Comparison of ENCODE assay signal across 11 cellular contexts in the genomic region with DNA sequence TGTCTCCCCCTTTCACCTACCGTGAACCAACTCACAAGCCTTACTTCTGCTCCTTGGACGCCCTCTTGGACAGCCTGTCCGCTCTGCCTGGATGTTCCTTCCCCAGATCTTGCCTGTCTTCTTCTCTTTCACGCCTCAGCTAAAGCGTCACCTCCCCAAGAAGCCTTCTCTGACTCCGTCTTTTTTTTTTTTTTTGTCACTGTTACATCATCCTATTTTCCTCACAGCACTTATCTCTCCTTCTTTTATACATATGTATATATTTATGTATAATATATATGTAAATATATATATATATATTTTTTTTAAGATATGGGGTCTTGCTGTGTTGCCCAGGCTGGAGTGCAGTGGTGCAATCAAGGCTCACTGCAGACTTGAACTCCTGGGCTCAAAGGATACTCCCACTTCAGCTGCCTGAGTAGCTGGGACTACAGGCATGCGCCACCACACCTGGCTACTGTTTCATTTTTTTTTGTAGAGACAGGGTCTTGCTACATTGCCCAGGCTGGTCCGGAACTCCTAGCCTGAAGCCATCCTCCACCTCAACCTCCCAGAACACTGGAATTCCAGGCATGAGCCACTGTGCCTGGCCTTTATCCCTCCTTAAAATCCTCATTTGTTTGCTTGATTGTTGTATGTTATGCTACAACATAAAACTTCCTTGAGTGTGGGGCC. TPM values are rescaled to one million over a fixed set of nuclear protein-coding genes. Genes with fewer than 3 reads are reported as not detected.
A peak's percentile ranks its signal among the peaks of the same experiment; 100 is the strongest.
DNase-seq lines count a peak whose midpoint lies in the region; ATAC-seq and TF ChIP-seq lines count a peak whose summit lies in the region.
"Had no signal": no experiment of that assay in that cellular context is flagged by ENCODE, and none has a peak within 500 bp of the region (broad histone marks: within the 10 kb centered on the region; RNA-seq: fewer than 3 reads in every experiment).

No MANE protein-coding gene starts in this region.

- intact Hi-C loops in activated naive CD4-positive, alpha-beta T cell treated with anti-CD3 and anti-CD28 coated beads for 36 hours (cut with micrococcal nuclease), result no loop called here
- intact Hi-C loops in Caco-2 (cut with micrococcal nuclease; ENCODE audit: unreplicated experiment), result no loop called here

- H3K36me3 Mint-ChIP-seq in activated naive CD4-positive, alpha-beta T cell treated with anti-CD3 and anti-CD28 coated beads for 36 hours (ENCODE audit: low read depth), result peaks cover 1% of the 10 kb centered on the region
- peaks cover 18% of the 10 kb centered on the region for H3K36me3 Mint-ChIP-seq in activated CD4-positive, alpha-beta memory T cell treated with anti-CD3 and anti-CD28 coated beads, Interleukin-2, amount 10 ng/mL, durations not matched to agents 7 days and 5 days (ENCODE audit: low read depth)
- no peaks in the 10 kb centered on the region for H3K36me3 Mint-ChIP-seq in Caco-2 (ENCODE audit: insufficient read depth, unreplicated experiment)

- CTCF ChIA-PET in activated naive CD4-positive, alpha-beta T cell treated with anti-CD3 and anti-CD28 coated beads for 36 hours (lab: Charles Lee), result interaction anchor here (0.6 to 1.6 kb wide), 6 partner anchors 13 to 156 kb away, joined by 3 to 6 read pairs (median 4); no protein-coding TSS in a partner anchor
- CTCF ChIA-PET in activated CD4-positive, alpha-beta memory T cell treated with anti-CD3 and anti-CD28 coated beads, Interleukin-2, amount 10 ng/mL, durations not matched to agents 7 days and 5 days (lab: Charles Lee), result interaction anchor here (0.9 to 1.9 kb wide), 3 partner anchors 10 to 62 kb away, joined by 5 to 9 read pairs (median 8); no protein-coding TSS in a partner anchor
- CTCF ChIA-PET in Caco-2 (lab: Charles Lee), result interaction anchor here (2.2 kb wide), 1 partner anchor 8 kb away, joined by 9 read pairs; no protein-coding TSS in a partner anchor

- no peak for ATAC-seq in HG03378 (IDR thresholded peaks at IDR 0.05; ENCODE audit: unreplicated experiment)

- H3K27me3 ChIP-seq in layer of hippocampus (ENCODE audit: control insufficient read depth, insufficient read depth, low read length) (no peaks in the 10 kb centered on the region), subcutaneous abdominal adipose tissue (ENCODE audit: control insufficient read depth in 5 of 5, insufficient read depth in 4 of 5, low read length in 5 of 5) (no peaks in the 10 kb centered on the region), Caco-2 (replicated peaks; ENCODE audit: control insufficient read depth, insufficient read depth, low read length) (no peaks in the 10 kb centered on the region)
- H3K27me3 ChIP-seq: testis had no signal

- peaks cover 36% of the 10 kb centered on the region for H3K4me1 Mint-ChIP-seq in activated naive CD4-positive, alpha-beta T cell treated with anti-CD3 and anti-CD28 coated beads for 36 hours (ENCODE audit: low read depth)
- peaks cover 50% of the 10 kb centered on the region for H3K4me1 Mint-ChIP-seq in activated CD4-positive, alpha-beta memory T cell treated with anti-CD3 and anti-CD28 coated beads, Interleukin-2, amount 10 ng/mL, durations not matched to agents 7 days and 5 days
- peaks cover 21% of the 10 kb centered on the region for H3K4me1 Mint-ChIP-seq in Caco-2 (ENCODE audit: low read depth, unreplicated experiment)

- H3K36me3 ChIP-seq in subcutaneous abdominal adipose tissue (ENCODE audit: control insufficient read depth in 5 of 5, insufficient read depth in 5 of 5, low read length in 5 of 5) (no peaks in the 10 kb centered on the region), Caco-2 (ENCODE audit: control insufficient read depth, insufficient read depth, low read length) (no peaks in the 10 kb centered on the region)

- H3K4me3 Mint-ChIP-seq in activated naive CD4-positive, alpha-beta T cell treated with anti-CD3 and anti-CD28 coated beads for 36 hours, result peak overlapping the region; percentile 64
- H3K4me3 Mint-ChIP-seq in activated CD4-positive, alpha-beta memory T cell treated with anti-CD3 and anti-CD28 coated beads, Interleukin-2, amount 10 ng/mL, durations not matched to agents 7 days and 5 days, result peak overlapping the region; percentile 66
- no peak overlapping the region for H3K4me3 Mint-ChIP-seq in Caco-2 (ENCODE audit: unreplicated experiment)
- H3K4me3 Mint-ChIP-seq: neural crest cell had no signal

- H3K9me3 Mint-ChIP-seq in activated naive CD4-positive, alpha-beta T cell treated with anti-CD3 and anti-CD28 coated beads for 36 hours, result no peaks in the 10 kb centered on the region
- H3K9me3 Mint-ChIP-seq in activated CD4-positive, alpha-beta memory T cell treated with anti-CD3 and anti-CD28 coated beads, Interleukin-2, amount 10 ng/mL, durations not matched to agents 7 days and 5 days, result peaks cover 5% of the 10 kb centered on the region
- peaks cover 2% of the 10 kb centered on the region for H3K9me3 Mint-ChIP-seq in Caco-2 (ENCODE audit: unreplicated experiment)
- H3K9me3 Mint-ChIP-seq: neural crest cell had no signal

- H3K9ac ChIP-seq in subcutaneous abdominal adipose tissue (ENCODE audit: low read length in 5 of 5), result no peak overlapping the region

- no TSS peak for BruUV-seq in Caco-2 (replicated peaks; lab: Mats Ljungman, UMichigan)

- in situ Hi-C loops in GM13976 (cut with MboI; ENCODE audit: low sequenced_read_pairs, unreplicated experiment), result no loop called here

- H3K27ac ChIP-seq in layer of hippocampus (ENCODE audit: low read depth, low read length) (peak overlapping the region; percentile 27), subcutaneous abdominal adipose tissue (ENCODE audit: low read depth, low read length) (peak overlapping the region; percentile 84)

- H3K27me3 Mint-ChIP-seq in activated naive CD4-positive, alpha-beta T cell treated with anti-CD3 and anti-CD28 coated beads for 36 hours (ENCODE audit: low read depth), result no peaks in the 10 kb centered on the region
- H3K27me3 Mint-ChIP-seq in activated CD4-positive, alpha-beta memory T cell treated with anti-CD3 and anti-CD28 coated beads, Interleukin-2, amount 10 ng/mL, durations not matched to agents 7 days and 5 days, result no peaks in the 10 kb centered on the region
- no peaks in the 10 kb centered on the region for H3K27me3 Mint-ChIP-seq in Caco-2 (ENCODE audit: insufficient read depth, unreplicated experiment)

- peak overlapping the region in 1 of 5 donors; percentile 8 for H3K4me3 ChIP-seq in subcutaneous abdominal adipose tissue (ENCODE audit: low read depth in 1 of 5, low read length in 5 of 5)
- H3K4me3 ChIP-seq in Caco-2 (ENCODE audit: low read depth, low read length), result no peak overlapping the region
- H3K4me3 ChIP-seq: testis had no signal

- POLR2A ChIA-PET in activated CD4-positive, alpha-beta memory T cell treated with anti-CD3 and anti-CD28 coated beads, Interleukin-2, amount 10 ng/mL, durations not matched to agents 7 days and 5 days (lab: Charles Lee), result interaction anchor here (0.7 to 5.4 kb wide), 15 partner anchors 8 to 467 kb away, joined by 3 to 69 read pairs (median 5); a partner anchor contains a TSS
- POLR2A ChIA-PET in Caco-2 (lab: Charles Lee), result no interaction called here

- no peak for TF ChIP-seq CTCF in GM13976 (IDR thresholded peaks at IDR 0.05; ENCODE audit: borderline replicate concordance, control extremely low read depth, extremely low read depth, insufficient read depth, missing control alignments)
- no peak for TF ChIP-seq CTCF in Caco-2 (IDR thresholded peaks at IDR 0.05; ENCODE audit: insufficient read depth in 1 of 2, low read depth in 1 of 2, low read length in 1 of 2, severe bottlenecking in 1 of 2, unreplicated experiment in 1 of 2)

- H3K9me3 ChIP-seq in subcutaneous abdominal adipose tissue (ENCODE audit: control insufficient read depth in 5 of 5, low read length in 5 of 5) (peaks cover 0 to 4% (median 0%) of the 10 kb centered on the region in 5 donors), Caco-2 (peaks cover under 1% of the 10 kb centered on the region)
- H3K9me3 ChIP-seq: testis had no signal

- DNase-seq in activated naive CD4-positive, alpha-beta T cell treated with anti-CD3 and anti-CD28 coated beads for 36 hours, result no peak
- DNase-seq in activated naive CD4-positive, alpha-beta T cell treated with anti-CD3 and anti-CD28 coated beads, Interleukin-2, amount 50 U/mL, for 16 hours, result no peak
- DNase-seq in activated CD4-positive, alpha-beta memory T cell treated with anti-CD3 and anti-CD28 coated beads, Interleukin-2, amount 10 ng/mL, durations not matched to agents 7 days and 5 days, result peak; percentile 21
- DNase-seq in GM13976 (ENCODE audit: low spot score) (no peak), Caco-2 (no peak)
- DNase-seq: NCI-H187 treated with DMSO at 0.1 percent for 48 hours, testis had no signal

- H3K4me1 ChIP-seq in subcutaneous abdominal adipose tissue (ENCODE audit: control insufficient read depth in 5 of 5, insufficient read depth in 5 of 5, low read length in 5 of 5) (peaks cover 0 to 45% (median 7%) of the 10 kb centered on the region in 5 donors), Caco-2 (peaks cover 17% of the 10 kb centered on the region)
- H3K4me1 ChIP-seq: testis had no signal

- peak overlapping the region; percentile 90 for H3K27ac Mint-ChIP-seq in activated naive CD4-positive, alpha-beta T cell treated with anti-CD3 and anti-CD28 coated beads for 36 hours
- H3K27ac Mint-ChIP-seq in activated CD4-positive, alpha-beta memory T cell treated with anti-CD3 and anti-CD28 coated beads, Interleukin-2, amount 10 ng/mL, durations not matched to agents 7 days and 5 days, result peak overlapping the region; percentile 91
- no peak overlapping the region for H3K27ac Mint-ChIP-seq in Caco-2 (ENCODE audit: unreplicated experiment)

RNA-seq across cellular contexts. Expression of a gene that starts 16.5 kb away (rescaled TPM):
- total RNA-seq in activated naive CD4-positive, alpha-beta T cell treated with anti-CD3 and anti-CD28 coated beads for 36 hours, result 10 to 100 TPM; 26.1 to 27.3 TPM
- total RNA-seq in activated CD4-positive, alpha-beta memory T cell treated with anti-CD3 and anti-CD28 coated beads, Interleukin-2, amount 10 ng/mL, durations not matched to agents 7 days and 5 days, result 10 to 100 TPM; 53.3 to 57.0 TPM
- 102 and 127 TPM in 2 replicates for total RNA-seq in Caco-2 (2022)
